13 cellular contexts compared by ENCODE assay signal in genomic region chr16:86002178-86002577, GRCh38.
DNase-seq lines count a peak whose midpoint lies in the region; ATAC-seq and TF ChIP-seq lines count a peak whose summit lies in the region.
"Had no signal": no experiment of that assay in that cellular context is flagged by ENCODE, and none has a peak within 500 bp of the region (broad histone marks: within the 10 kb centered on the region; RNA-seq: fewer than 3 reads in every experiment).

No MANE protein-coding gene starts in this region.

- no peak for DNase-seq in activated CD4-positive, alpha-beta T cell treated with anti-CD3 and anti-CD28 coated beads for 48 hours
- DNase-seq in AG20443 (ENCODE audit: low spot score) = no peak
- no peak for DNase-seq in NCI-H345 (lab: John Stamatoyannopoulos, UW)
- DNase-seq in activated T-cell treated with anti-CD3 and anti-CD28 coated beads, Interleukin-2, amount 50 U/mL, for 24 hours = no peak
- DNase-seq: activated CD4-positive, alpha-beta T cell treated with anti-CD3 and anti-CD28 coated beads for 36 hours; anterior cingulate cortex; NCI-H2029 treated with DMSO at 0.1 percent for 48 hours; stimulated activated CD4-positive, alpha-beta T cell treated with anti-CD3 and anti-CD28 coated beads, Interleukin-1b, Interleukin-23, amount 100 ng/mL, for 48 hours had no signal

- ATAC-seq in GM18499 (IDR thresholded peaks at IDR 0.05; ENCODE audit: insufficient read depth, unreplicated experiment) (peak; percentile 49), GM19467 (IDR thresholded peaks at IDR 0.05; ENCODE audit: unreplicated experiment) (peak; percentile 58), HG02938 (IDR thresholded peaks at IDR 0.05; ENCODE audit: unreplicated experiment) (peak; percentile 65)
- ATAC-seq: activated CD4-positive, alpha-beta T cell treated with anti-CD3 and anti-CD28 coated beads for 36 hours had no signal

- no peaks in the 10 kb centered on the region for H3K36me3 Mint-ChIP-seq in activated T-cell treated with anti-CD3 and anti-CD28 coated beads, Interleukin-2, amount 50 U/mL, for 24 hours (ENCODE audit: low read depth)

- no peak overlapping the region for H3K4me3 Mint-ChIP-seq in activated T-cell treated with anti-CD3 and anti-CD28 coated beads, Interleukin-2, amount 50 U/mL, for 24 hours
- H3K4me3 Mint-ChIP-seq: activated CD4-positive, alpha-beta T cell treated with anti-CD3 and anti-CD28 coated beads for 36 hours; activated T-helper 1 cell treated with anti-CD3 and anti-CD28 coated beads, Interleukin-12 subunit alpha, Interleukin-12 subunit beta, Interleukin-2, Interleukin-4 antibody, amounts not matched to agents 30 ng/mL and 10 ng/mL and 1 ng/mL, durations not matched to agents 14 hours and 24 hours and 36 hours had no signal

- H3K4me1 Mint-ChIP-seq in activated T-cell treated with anti-CD3 and anti-CD28 coated beads, Interleukin-2, amount 50 U/mL, for 24 hours (ENCODE audit: low read depth) = peaks cover 29% of the 10 kb centered on the region

- TF ChIP-seq POLR2A in Raji (IDR thresholded peaks at IDR 0.05; ENCODE audit: insufficient read depth, low read depth, low read length) = peak; percentile 48; the same call in 1 of the 2 replicates

- H3K27ac Mint-ChIP-seq in activated T-cell treated with anti-CD3 and anti-CD28 coated beads, Interleukin-2, amount 50 U/mL, for 24 hours = no peak overlapping the region
- H3K27ac Mint-ChIP-seq: activated CD4-positive, alpha-beta T cell treated with anti-CD3 and anti-CD28 coated beads for 36 hours; activated T-helper 1 cell treated with anti-CD3 and anti-CD28 coated beads, Interleukin-12 subunit alpha, Interleukin-12 subunit beta, Interleukin-2, Interleukin-4 antibody, amounts not matched to agents 30 ng/mL and 10 ng/mL and 1 ng/mL, durations not matched to agents 14 hours and 24 hours and 36 hours had no signal

- no peaks in the 10 kb centered on the region for H3K9me3 Mint-ChIP-seq in activated T-cell treated with anti-CD3 and anti-CD28 coated beads, Interleukin-2, amount 50 U/mL, for 24 hours
- H3K9me3 Mint-ChIP-seq: activated T-helper 1 cell treated with anti-CD3 and anti-CD28 coated beads, Interleukin-12 subunit alpha, Interleukin-12 subunit beta, Interleukin-2, Interleukin-4 antibody, amounts not matched to agents 30 ng/mL and 10 ng/mL and 1 ng/mL, durations not matched to agents 14 hours and 24 hours and 36 hours had no signal

- H3K27me3 Mint-ChIP-seq in activated T-cell treated with anti-CD3 and anti-CD28 coated beads, Interleukin-2, amount 50 U/mL, for 24 hours = no peaks in the 10 kb centered on the region
